In genomic region chr4:10279261-10279660, GRCh38 we compare ENCODE assay signal across 27 cellular contexts.
"Had no signal": no experiment of that assay in that cellular context is flagged by ENCODE, and none has a peak within 500 bp of the region (broad histone marks: within the 10 kb centered on the region; RNA-seq: fewer than 3 reads in every experiment).

No MANE protein-coding gene starts in this region.

- H3K79me2 ChIP-seq: parathyroid adenoma had no signal

- H3K27ac ChIP-seq: neutrophil, ovary, parathyroid adenoma, psoas muscle, right lobe of liver, sigmoid colon, spleen, stomach, thoracic aorta, thyroid gland, tibial nerve, upper lobe of right lung, uterus had no signal

- H3K9ac ChIP-seq: parathyroid adenoma had no signal

- H3K4me1 ChIP-seq: parathyroid adenoma, psoas muscle, right lobe of liver, sigmoid colon, spleen, stomach, thyroid gland, tibial nerve, upper lobe of right lung, uterus had no signal

- H3K4me3 ChIP-seq: ovary, psoas muscle, right lobe of liver, sigmoid colon, spleen, stomach, thoracic aorta, thyroid gland, tibial nerve, upper lobe of right lung, uterus had no signal

- H3K36me3 ChIP-seq: neutrophil, ovary, right lobe of liver, sigmoid colon, spleen, stomach, thoracic aorta, thyroid gland, tibial nerve, upper lobe of right lung, uterus had no signal

- FAIRE-seq: small intestine had no signal

- DNase-seq: naive B cell; naive thymus-derived CD8-positive, alpha-beta T cell; nephron progenitor cell; nucleus accumbens; ovary; posterior cingulate gyrus; psoas muscle; right cardiac atrium; right lobe of liver; sigmoid colon; small intestine; spleen; stimulated activated CD4-positive, alpha-beta T cell treated with anti-CD3 and anti-CD28 coated beads, Interleukin-12 subunit alpha, Interleukin-12 subunit beta, amount 100 ng/mL, for 4 hours; stimulated activated CD4-positive, alpha-beta T cell treated with anti-CD3 and anti-CD28 coated beads, Interleukin-1b, Interleukin-23, amount 100 ng/mL, for 48 hours; stimulated activated CD4-positive, alpha-beta T cell treated with anti-CD3 and anti-CD28 coated beads, Interleukin-4, amount 100 ng/mL, for 24 hours; stimulated activated naive B cell treated with anti-CD40 and anti-IgM and Interleukin-4, amounts not matched to agents 10 μg/mL and 1 μg/mL and 100 μg/mL, for 72 hours; stimulated activated naive CD4-positive, alpha-beta T cell treated with Interleukin-2 at 50 U/mL for 16 hours; stomach; thyroid gland; upper lobe of right lung; uterus had no signal

- H3K27me3 ChIP-seq: neutrophil, ovary, right lobe of liver, sigmoid colon, stomach, thyroid gland, tibial nerve, upper lobe of right lung, uterus had no signal

- H3K9me3 ChIP-seq: neutrophil, ovary, psoas muscle, right lobe of liver, sigmoid colon, spleen, stomach, thoracic aorta, thyroid gland, tibial nerve, upper lobe of right lung, uterus had no signal

- H2AFZ ChIP-seq: parathyroid adenoma had no signal

- ATAC-seq: naive thymus-derived CD8-positive, alpha-beta T cell; natural killer cell treated with Interleukin-12 subunit alpha and Interleukin-12 subunit beta and Interleukin-15 and Interleukin-18, amount 100 ng/mL, for 72 hours; psoas muscle; right cardiac atrium; right lobe of liver; stimulated activated effector memory CD8-positive, alpha-beta T cell treated with anti-CD3 and anti-CD28 coated beads, Interleukin-12 subunit alpha, Interleukin-12 subunit beta, amount 100 ng/mL, for 72 hours; upper lobe of right lung had no signal
